21 cellular contexts compared by ENCODE assay signal in genomic region chr7:77026349-77026748, GRCh38. TPM values are rescaled to one million over a fixed set of nuclear protein-coding genes. Genes with fewer than 3 reads are reported as not detected.
"Had no signal": no experiment of that assay in that cellular context is flagged by ENCODE, and none has a peak within 500 bp of the region (broad histone marks: within the 10 kb centered on the region; RNA-seq: fewer than 3 reads in every experiment).

No MANE protein-coding gene starts in this region.

RNA-seq across cellular contexts. Expression of gene SPDYE17, which starts 5.8 kb away (rescaled TPM):
- total RNA-seq: activated naive CD4-positive, alpha-beta T cell treated with anti-CD3 and anti-CD28 coated beads for 36 hours; activated naive CD4-positive, alpha-beta T cell treated with anti-CD3 and anti-CD28 coated beads, Interleukin-2, amount 50 U/mL, for 72 hours; activated naive CD8-positive, alpha-beta T cell treated with anti-CD3 and anti-CD28 coated beads for 36 hours; activated naive CD8-positive, alpha-beta T cell treated with anti-CD3 and anti-CD28 coated beads, Interleukin-2, amount 10 ng/mL, durations not matched to agents 7 days and 5 days; activated T-cell treated with anti-CD3 and anti-CD28 coated beads, Interleukin-2, amount 50 U/mL, for 4 hours; activated T-cell treated with anti-CD3 and anti-CD28 coated beads, Interleukin-2, amount 50 U/mL, for 72 hours; activated T-helper 1 cell treated with anti-CD3 and anti-CD28 coated beads, Interleukin-12 subunit alpha, Interleukin-12 subunit beta, Interleukin-2, Interleukin-4 antibody, amounts not matched to agents 30 ng/mL and 10 ng/mL and 1 ng/mL, durations not matched to agents 14 hours and 24 hours and 36 hours; activated T-helper 17 cell treated with anti-CD3 and anti-CD28 coated beads, Interleukin-2, amount 50 U/mL, for 72 hours; activated T-helper 2 cell treated with anti-CD3 and anti-CD28 coated beads, Interferon-gamma antibody, Interleukin-2, Interleukin-4, amounts not matched to agents 10 μg/mL and 5 μg/mL and 100 μg/mL, durations not matched to agents 14 hours and 24 hours and 36 hours; adrenal gland; aorta; ascending aorta; astrocyte; body of pancreas; breast epithelium; bronchial epithelial cell; cardiac muscle cell; cardiac septum; cerebellum; chondrocyte had no signal
- polyA plus RNA-seq: adipose tissue, adrenal gland, aorta, cardiac muscle cell had no signal

RNA-seq across cellular contexts. Expression of gene SPDYE18, which starts 36.0 kb away (rescaled TPM):
- total RNA-seq: activated T-helper 17 cell treated with anti-CD3 and anti-CD28 coated beads, Interleukin-2, amount 50 U/mL, for 72 hours; ascending aorta; astrocyte; bronchial epithelial cell had no signal
